ENCODE assay signal across 29 cellular contexts in genomic region chr9:75985515-75985914, GRCh38.
"Had no signal": no experiment of that assay in that cellular context is flagged by ENCODE, and none has a peak within 500 bp of the region (broad histone marks: within the 10 kb centered on the region; RNA-seq: fewer than 3 reads in every experiment).

No MANE protein-coding gene starts in this region.

- H3K4me2 ChIP-seq: hepatocyte had no signal

- H2AFZ ChIP-seq: hepatocyte had no signal

- H3K4me1 ChIP-seq: gastrocnemius medialis, heart left ventricle, heart right ventricle had no signal

- H3K27me3 ChIP-seq: colonic mucosa, dorsolateral prefrontal cortex, esophagus muscularis mucosa, esophagus squamous epithelium, foreskin keratinocyte, gastrocnemius medialis, gastroesophageal sphincter, heart left ventricle, heart right ventricle, hepatocyte had no signal

- H3K9me3 ChIP-seq: colonic mucosa, esophagus muscularis mucosa, esophagus squamous epithelium, gastrocnemius medialis, gastroesophageal sphincter, heart left ventricle, heart right ventricle had no signal

- H3K36me3 ChIP-seq: colonic mucosa, gastrocnemius medialis had no signal

- DNase-seq: colonic mucosa; cortex of kidney; dermis blood vessel endothelial cell; dorsolateral prefrontal cortex; effector CD4-positive, alpha-beta T cell; effector CD8-positive, alpha-beta T cell; effector memory CD4-positive, alpha-beta T cell; effector memory CD8-positive, alpha-beta T cell; endodermal cell; erythroblast; esophagus squamous epithelium; foreskin fibroblast; foreskin keratinocyte; foreskin melanocyte; gastrocnemius medialis; glutamatergic neuron; head of caudate nucleus; heart left ventricle; heart right ventricle had no signal

- FAIRE-seq: colon, endometrium, endothelial cell of umbilical vein, frontal cortex had no signal

- H3K4me3 ChIP-seq: colonic mucosa, coronary artery, dorsolateral prefrontal cortex, esophagus muscularis mucosa, esophagus squamous epithelium, gastrocnemius medialis, gastroesophageal sphincter, heart left ventricle, heart right ventricle, hepatocyte had no signal

- H3K27ac ChIP-seq: colonic mucosa, coronary artery, dorsolateral prefrontal cortex, epithelial cell of prostate, esophagus muscularis mucosa, esophagus squamous epithelium, foreskin keratinocyte, gastrocnemius medialis, gastroesophageal sphincter, heart left ventricle, heart right ventricle, hepatocyte had no signal

- ATAC-seq: effector memory CD8-positive, alpha-beta T cell; esophagus mucosa; foreskin keratinocyte; gastrocnemius medialis; gastroesophageal sphincter; heart left ventricle; heart right ventricle had no signal
